In genomic region chr15:67543348-67543718, GRCh38 we compare ENCODE assay signal across 8 cellular contexts. TPM values are rescaled to one million over a fixed set of nuclear protein-coding genes. Genes with fewer than 3 reads are reported as not detected.
DNase-seq lines count a peak whose midpoint lies in the region; TF ChIP-seq lines count a peak whose summit lies in the region.

No MANE protein-coding gene starts in this region.

- H3K4me1 ChIP-seq in tibial nerve = peaks cover 0 to 38% (median 15%) of the 10 kb centered on the region in 4 donors

- TF ChIP-seq CTCF in AG10803 (conservative IDR thresholded peaks at IDR 0.05; ENCODE audit: low read length) (no peak), lower leg skin (IDR thresholded peaks at IDR 0.05) (no peak), tibial nerve (IDR thresholded peaks at IDR 0.05) (no peak)

- intact Hi-C loops in lower leg skin (cut with DNase I; ENCODE audit: low total_unique reads) = no loop called here

- DNase-seq in AG10803 (ENCODE audit: low read depth) (no peak), caudate nucleus (lab: John Stamatoyannopoulos, UW) (peak in 6 of 61 donors; percentile 14 to 36 (median 22)), lower leg skin (ENCODE audit: low spot score in 2 of 2) (no peak), tibial nerve (ENCODE audit: low spot score in 2 of 2) (no peak), SHP77 treated with DMSO at 0.1 percent for 48 hours (lab: John Stamatoyannopoulos, UW) (no peak), NAMALWA (ENCODE audit: low spot score) (no peak)
- no peak for DNase-seq in Jurkat, Clone E6-1 (ENCODE audit: low read depth, low spot score)
- DNase-seq in effector CD4-positive, alpha-beta T cell = no peak

- H3K27ac ChIP-seq in caudate nucleus (ENCODE audit: low read depth, low read length) = peak overlapping the region; percentile 83
- H3K27ac ChIP-seq in tibial nerve = peak overlapping the region; percentile 61 to 90 (median 82)

- H3K9me3 ChIP-seq in tibial nerve = no peaks in the 10 kb centered on the region

- H3K36me3 ChIP-seq in tibial nerve = peaks cover 0 to 17% (median 0%) of the 10 kb centered on the region in 3 donors

- WGBS in lower leg skin, 2 donors = 39 to 41% methylated on average over 7 of the region's 7 CpGs
- WGBS in tibial nerve, 2 donors = 31 to 41% methylated on average over 7 of the region's 7 CpGs

- H3K4me3 ChIP-seq in AG10803 (ENCODE audit: low read length) = peak overlapping the region; percentile 90
- peak overlapping the region; percentile 77 for H3K4me3 ChIP-seq in Jurkat, Clone E6-1 (ENCODE audit: low read length)
- H3K4me3 ChIP-seq in lower leg skin (ENCODE audit: low read depth, poor library complexity, severe bottlenecking) = peak overlapping the region; percentile 80
- peak overlapping the region; percentile 60 to 75 (median 72) for H3K4me3 ChIP-seq in tibial nerve

- no peak for TF ChIP-seq POLR2A in lower leg skin (IDR thresholded peaks at IDR 0.05)
- no peak for TF ChIP-seq POLR2A in tibial nerve (IDR thresholded peaks at IDR 0.05)

- no peak for TF ChIP-seq EP300 in tibial nerve (IDR thresholded peaks at IDR 0.05)

- H3K27me3 ChIP-seq in tibial nerve = no peaks in the 10 kb centered on the region

RNA-seq across cellular contexts. Expression of gene MAP2K5, which starts 0.8 kb away (rescaled TPM):
- 19.1 TPM for polyA plus RNA-seq in Jurkat, Clone E6-1 (2012; ENCODE audit: insufficient read depth, insufficient read length)
- total RNA-seq in lower leg skin = 10 to 100 TPM in 1 of 4 donors, 1 to 10 TPM in 3; 8.0 to 14.0 (median 9.1) TPM
- 10 to 100 TPM; 10.2 to 13.8 (median 11.9) TPM for total RNA-seq in tibial nerve

RNA-seq across cellular contexts. Expression of gene C15orf61, which starts 22.4 kb away (rescaled TPM):
- 9.9 TPM for polyA plus RNA-seq in Jurkat, Clone E6-1 (2012; ENCODE audit: insufficient read depth, insufficient read length)
- total RNA-seq in lower leg skin (10 to 100 TPM in 3 of 4 donors, 1 to 10 TPM in 1; 8.2 to 19.0 (median 13.5) TPM), tibial nerve (1 to 10 TPM; 6.5 to 8.5 (median 7.3) TPM)
